In genomic region chr20:41232971-41233926, GRCh38 we compare ENCODE assay signal across 9 cellular contexts.
DNase-seq lines count a peak whose midpoint lies in the region; ATAC-seq lines count a peak whose summit lies in the region.
"Had no signal": no experiment of that assay in that cellular context is flagged by ENCODE, and none has a peak within 500 bp of the region (broad histone marks: within the 10 kb centered on the region; RNA-seq: fewer than 3 reads in every experiment).

No MANE protein-coding gene starts in this region.

- no peak overlapping the region for H2BK120ac ChIP-seq in mesendoderm (ENCODE audit: low read depth, low read length)

- H3K27ac Mint-ChIP-seq in stimulated activated naive CD8-positive, alpha-beta T cell treated with anti-CD3 and anti-CD28 coated beads, Interleukin-15, Interleukin-2, amounts not matched to agents 100 ng/mL and 50 ng/mL, for 24 hours: peak overlapping the region; percentile 12
- H3K27ac Mint-ChIP-seq in immature natural killer cell: no peak overlapping the region

- no peaks in the 10 kb centered on the region for H3K9me3 Mint-ChIP-seq in stimulated activated naive CD8-positive, alpha-beta T cell treated with anti-CD3 and anti-CD28 coated beads, Interleukin-15, Interleukin-2, amounts not matched to agents 100 ng/mL and 50 ng/mL, for 24 hours
- no peaks in the 10 kb centered on the region for H3K9me3 Mint-ChIP-seq in immature natural killer cell

- H2AK5ac ChIP-seq in mesendoderm (ENCODE audit: low read length): no peak overlapping the region

- no peaks in the 10 kb centered on the region for H3K27me3 ChIP-seq in mesendoderm (ENCODE audit: insufficient read depth, low read length, poor library complexity)

- H3K4me3 Mint-ChIP-seq in stimulated activated naive CD8-positive, alpha-beta T cell treated with anti-CD3 and anti-CD28 coated beads, Interleukin-15, Interleukin-2, amounts not matched to agents 100 ng/mL and 50 ng/mL, for 24 hours: no peak overlapping the region
- no peak overlapping the region for H3K4me3 Mint-ChIP-seq in immature natural killer cell

- H3K4me2 ChIP-seq in mesendoderm (ENCODE audit: low read length): no peak overlapping the region

- H4K8ac ChIP-seq in mesendoderm (ENCODE audit: low read depth, low read length): no peak overlapping the region

- no peaks in the 10 kb centered on the region for H3K79me1 ChIP-seq in mesendoderm (ENCODE audit: low read length)

- no peaks in the 10 kb centered on the region for H3K36me3 Mint-ChIP-seq in stimulated activated naive CD8-positive, alpha-beta T cell treated with anti-CD3 and anti-CD28 coated beads, Interleukin-15, Interleukin-2, amounts not matched to agents 100 ng/mL and 50 ng/mL, for 24 hours (ENCODE audit: low read depth)
- H3K36me3 Mint-ChIP-seq in immature natural killer cell: no peaks in the 10 kb centered on the region

- H3K27ac ChIP-seq in mesendoderm (ENCODE audit: low read depth, low read length): no peak overlapping the region

- no peaks in the 10 kb centered on the region for H3K27me3 Mint-ChIP-seq in stimulated activated naive CD8-positive, alpha-beta T cell treated with anti-CD3 and anti-CD28 coated beads, Interleukin-15, Interleukin-2, amounts not matched to agents 100 ng/mL and 50 ng/mL, for 24 hours
- H3K27me3 Mint-ChIP-seq in immature natural killer cell (ENCODE audit: low read depth in 3 of 3): peaks cover 0 to 6% (median 2%) of the 10 kb centered on the region in 3 donors

- no peaks in the 10 kb centered on the region for H3K36me3 ChIP-seq in mesendoderm (ENCODE audit: control insufficient read depth, insufficient read depth, low read length)

- no peak overlapping the region for H2BK5ac ChIP-seq in mesendoderm (ENCODE audit: low read length)

- no peak for DNase-seq in stimulated activated naive CD8-positive, alpha-beta T cell treated with anti-CD3 and anti-CD28 coated beads, Interleukin-15, Interleukin-2, amounts not matched to agents 100 U/mL and 50 U/mL, for 24 hours
- DNase-seq in dedifferentiated amniotic fluid mesenchymal stem cell (ENCODE audit: extremely low spot score) (peak; percentile 69), mesendoderm (peak; percentile 34), immature natural killer cell (no peak), NCI-H146 treated with DMSO at 0.1 percent for 48 hours (lab: John Stamatoyannopoulos, UW; ENCODE audit: unreplicated experiment) (no peak)
- no peak for DNase-seq in activated CD8-positive, alpha-beta memory T cell treated with anti-CD3 and anti-CD28 coated beads for 24 hours
- no peak for DNase-seq in stimulated activated CD4-positive, alpha-beta T cell treated with anti-CD3 and anti-CD28 coated beads, Interleukin-12 subunit alpha, Interleukin-12 subunit beta, amount 100 ng/mL, for 4 hours
- DNase-seq: KG1 had no signal

- H3K4me1 Mint-ChIP-seq in stimulated activated naive CD8-positive, alpha-beta T cell treated with anti-CD3 and anti-CD28 coated beads, Interleukin-15, Interleukin-2, amounts not matched to agents 100 ng/mL and 50 ng/mL, for 24 hours (ENCODE audit: low read depth): peaks cover 30% of the 10 kb centered on the region
- peaks cover 7 to 8% of the 10 kb centered on the region in 2 donors for H3K4me1 Mint-ChIP-seq in immature natural killer cell

- no peaks in the 10 kb centered on the region for H3K79me2 ChIP-seq in mesendoderm (ENCODE audit: control insufficient read depth, insufficient read depth, low read length)

- H3K4me3 ChIP-seq in mesendoderm (ENCODE audit: low read length): no peak overlapping the region

- no peak overlapping the region for H3K56ac ChIP-seq in mesendoderm (ENCODE audit: low read length)

- no peak overlapping the region for H3K23ac ChIP-seq in mesendoderm (ENCODE audit: low read length)

- ATAC-seq in stimulated activated naive CD8-positive, alpha-beta T cell treated with anti-CD3 and anti-CD28 coated beads, Interleukin-15, Interleukin-2, amounts not matched to agents 100 U/mL and 50 U/mL, for 24 hours: no peak

- H3K18ac ChIP-seq in mesendoderm (ENCODE audit: low read length): no peak overlapping the region

- no peak overlapping the region for H3K9ac ChIP-seq in mesendoderm (ENCODE audit: low read length)

- WGBS in mesendoderm (ENCODE audit: extremely low coverage, insufficient coverage, low lambda C conversion rate): no CpG with 5 or more reads among the region's 6 CpGs

- no peaks in the 10 kb centered on the region for H3K4me1 ChIP-seq in mesendoderm (ENCODE audit: control insufficient read depth, low read depth, low read length)

- H2BK15ac ChIP-seq in mesendoderm (replicated peaks; ENCODE audit: low read depth): no peak overlapping the region

- no peak overlapping the region for H4K5ac ChIP-seq in mesendoderm (ENCODE audit: low read length)

- no peak overlapping the region for H3K4ac ChIP-seq in mesendoderm (ENCODE audit: low read depth, low read length)

Comparison
In these comparisons a context has a peak if more than half of its experiments do, and no peak if none do; other contexts are left out.
1. DNase-seq: peak in dedifferentiated amniotic fluid mesenchymal stem cell (single experiment) and mesendoderm (single experiment); none in stimulated activated naive CD8-positive, alpha-beta T cell treated with anti-CD3 and anti-CD28 coated beads, Interleukin-15, Interleukin-2, amounts not matched to agents 100 U/mL and 50 U/mL, for 24 hours (single experiment), immature natural killer cell (0 of 3), NCI-H146 treated with DMSO at 0.1 percent for 48 hours (single experiment), activated CD8-positive, alpha-beta memory T cell treated with anti-CD3 and anti-CD28 coated beads for 24 hours (single experiment) and stimulated activated CD4-positive, alpha-beta T cell treated with anti-CD3 and anti-CD28 coated beads, Interleukin-12 subunit alpha, Interleukin-12 subunit beta, amount 100 ng/mL, for 4 hours (single experiment).